In the genomic region with DNA sequence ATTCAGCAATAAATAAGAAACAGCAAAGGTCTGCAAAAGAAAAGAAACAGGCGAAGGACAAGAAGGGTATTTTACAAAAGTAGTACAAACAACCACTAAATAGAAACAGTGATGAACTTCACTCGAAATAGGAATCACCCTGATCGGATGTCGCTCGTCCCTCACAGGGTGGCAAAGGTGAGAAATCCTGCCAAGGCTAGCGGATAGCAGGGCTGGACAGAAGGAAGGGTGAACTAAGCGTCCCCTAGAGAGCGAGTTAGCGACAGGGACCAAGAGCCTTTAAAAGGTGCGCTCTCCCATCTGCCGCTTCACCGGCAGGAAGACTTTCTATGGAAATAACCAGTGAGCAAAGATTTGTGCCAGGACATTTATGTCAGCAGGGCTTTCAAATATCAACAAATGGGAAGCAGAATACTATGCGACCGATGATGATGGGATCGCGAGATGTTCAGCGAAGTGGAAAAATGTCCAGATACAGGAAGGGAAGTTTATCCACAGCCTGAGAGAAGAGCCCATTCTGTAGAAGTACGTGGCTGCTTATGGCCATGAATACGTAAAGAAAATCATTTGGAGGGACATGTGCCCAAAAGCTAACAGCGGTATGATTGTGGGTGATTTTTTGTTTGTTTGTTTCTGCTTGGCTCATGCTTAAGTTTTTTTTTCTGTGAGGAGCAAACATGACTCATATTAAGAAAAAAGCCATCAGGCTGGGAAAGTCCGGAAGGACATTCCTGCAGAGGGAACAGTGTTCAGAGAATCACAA, we compare ENCODE assay signal across 12 cellular contexts. TPM values are rescaled to one million over a fixed set of nuclear protein-coding genes. Genes with fewer than 3 reads are reported as not detected.
DNase-seq lines count a peak whose midpoint lies in the region; ATAC-seq, FAIRE-seq and TF ChIP-seq lines count a peak whose summit lies in the region.
"Had no signal": no experiment of that assay in that cellular context is flagged by ENCODE, and none has a peak within 500 bp of the region (broad histone marks: within the 10 kb centered on the region; RNA-seq: fewer than 3 reads in every experiment).

No MANE protein-coding gene starts in this region.

- peak overlapping the region; percentile 23 for H3K9ac ChIP-seq in astrocyte (ENCODE audit: low read length)
- H3K9ac ChIP-seq in HepG2 (ENCODE audit: insufficient read depth, low read depth, low read length) = no peak overlapping the region
- H3K9ac ChIP-seq: neural progenitor cell had no signal

- TF ChIP-seq EP300 in stomach (IDR thresholded peaks at IDR 0.05) (no peak), HepG2 (IDR thresholded peaks at IDR 0.05; ENCODE audit: low read depth in 2 of 2, low read length in 2 of 2) (no peak), HepG2 (CRISPR knock-in tag; IDR thresholded peaks at IDR 0.05; ENCODE audit: borderline replicate concordance) (no peak)

- no peaks in the 10 kb centered on the region for H3K27me3 ChIP-seq in astrocyte (ENCODE audit: insufficient read depth, low read length)
- H3K27me3 ChIP-seq in stomach = no peaks in the 10 kb centered on the region
- no peaks in the 10 kb centered on the region for H3K27me3 ChIP-seq in dorsolateral prefrontal cortex
- no peaks in the 10 kb centered on the region for H3K27me3 ChIP-seq in HepG2 (ENCODE audit: control insufficient read depth in 1 of 2, insufficient read depth in 2 of 2, low read length in 2 of 2)
- H3K27me3 ChIP-seq: heart right ventricle, neural progenitor cell had no signal

- H3K4me1 Mint-ChIP-seq in astrocyte (ENCODE audit: low read depth, unreplicated experiment) = peaks cover 37% of the 10 kb centered on the region
- H3K4me1 Mint-ChIP-seq: neural progenitor cell had no signal

- H3K36me3 Mint-ChIP-seq in astrocyte (ENCODE audit: low read depth, unreplicated experiment) = peaks cover 17% of the 10 kb centered on the region

- H2AFZ ChIP-seq in astrocyte (ENCODE audit: low read depth, low read length) (no peak overlapping the region), HepG2 (ENCODE audit: low read length) (no peak overlapping the region)
- H2AFZ ChIP-seq: neural progenitor cell had no signal

- TF ChIP-seq POLR2A in stomach (IDR thresholded peaks at IDR 0.05) (no peak), HepG2 (IDR thresholded peaks at IDR 0.05; ENCODE audit: insufficient read depth in 1 of 2, low read depth in 2 of 2, low read length in 2 of 2) (no peak)

- TF ChIP-seq RAD21 in HepG2 (CRISPR knock-in tag; IDR thresholded peaks at IDR 0.05) = no peak

- H3K4me3 ChIP-seq in astrocyte (ENCODE audit: insufficient read depth, low read depth, low read length) = no peak overlapping the region
- H3K4me3 ChIP-seq in stomach = no peak overlapping the region
- H3K4me3 ChIP-seq in dorsolateral prefrontal cortex = no peak overlapping the region
- H3K4me3 ChIP-seq in HepG2 (replicated peaks in 1 of 3; ENCODE audit: insufficient read depth in 1 of 3, low read depth in 2 of 3, low read length in 3 of 3) = no peak overlapping the region
- H3K4me3 ChIP-seq: heart right ventricle, neural progenitor cell had no signal

- H3K36me3 ChIP-seq in astrocyte (ENCODE audit: insufficient read depth, low read length) = peaks cover 16% of the 10 kb centered on the region
- peaks cover 47 to 98% (median 96%) of the 10 kb centered on the region in 4 donors for H3K36me3 ChIP-seq in stomach
- H3K36me3 ChIP-seq in HepG2 (replicated peaks in 1 of 2; ENCODE audit: control insufficient read depth in 1 of 2, insufficient read depth in 2 of 2, low read length in 2 of 2) = peaks cover 55 to 91% of the 10 kb centered on the region in 2 experiments

- H3K27ac ChIP-seq in astrocyte (ENCODE audit: low read depth, low read length) (peak overlapping the region; percentile 45), stomach (peak overlapping the region in 4 of 5 donors; percentile 8 to 62 (median 37)), dorsolateral prefrontal cortex (peak overlapping the region in 13 of 59 donors; percentile 4 to 52 (median 30)), HepG2 (ENCODE audit: extremely low read length, insufficient read depth, low read length) (no peak overlapping the region)
- H3K27ac ChIP-seq: neural progenitor cell had no signal

- H3K9me3 Mint-ChIP-seq in astrocyte (ENCODE audit: unreplicated experiment) = no peaks in the 10 kb centered on the region
- H3K9me3 Mint-ChIP-seq: neural progenitor cell had no signal

- FAIRE-seq in astrocyte (lab: Jason Lieb, UNC) (peak; percentile 67), HepG2 (lab: Jason Lieb, UNC) (no peak)

- no TSS peak for BruUV-seq in HepG2 (replicated peaks; lab: Mats Ljungman, UMichigan)

- intact Hi-C loops in stomach (cut with DNase I; ENCODE audit: low total_unique reads) = no loop called here
- intact Hi-C loops in dorsolateral prefrontal cortex (cut with DNase I) = no loop called here
- intact Hi-C loops in HepG2 (cut with micrococcal nuclease; ENCODE audit: unreplicated experiment) = no loop called here

- peaks cover 96% of the 10 kb centered on the region for H4K20me1 ChIP-seq in astrocyte (ENCODE audit: insufficient read depth, low read length)
- H4K20me1 ChIP-seq in HepG2 (ENCODE audit: insufficient read depth, low read length) = peaks cover 12% of the 10 kb centered on the region

- DNase-seq in GM04504 (ENCODE audit: low read depth) (peak; percentile 33), astrocyte (ENCODE audit: low read depth) (peak; percentile 70), glomerular endothelial cell (ENCODE audit: extremely low read depth, low read depth, low spot score) (peak; percentile 27), stomach (no peak), dorsolateral prefrontal cortex (no peak), HepG2 (ENCODE audit: low spot score) (no peak), T-helper 2 cell (no peak)
- DNase-seq: activated CD4-positive, alpha-beta T cell treated with anti-CD3 and anti-CD28 coated beads, Interleukin-2, amount 50 U/mL, for 1 hour; heart right ventricle had no signal

- no peaks in the 10 kb centered on the region for H3K27me3 Mint-ChIP-seq in astrocyte (ENCODE audit: low read depth, unreplicated experiment)
- H3K27me3 Mint-ChIP-seq: activated naive CD8-positive, alpha-beta T cell had no signal

- POLR2A ChIA-PET in HepG2 (lab: Yijun Ruan, JAX) = no interaction called here

- TF ChIP-seq CTCF in astrocyte (IDR thresholded peaks at IDR 0.05; ENCODE audit: insufficient read depth, low read depth, low read length) (no peak), stomach (IDR thresholded peaks at IDR 0.05) (no peak), dorsolateral prefrontal cortex (IDR thresholded peaks at IDR 0.05 in 54 of 56, conservative IDR thresholded peaks at IDR 0.05 in 2 of 56; ENCODE audit: low read depth in 1 of 56, partially characterized antibody in 56 of 56) (no peak), HepG2 (CRISPR knock-in tag; IDR thresholded peaks at IDR 0.05) (no peak)

- ATAC-seq in HepG2 = no peak
- no peak for ATAC-seq in activated CD4-positive, CD25-positive, alpha-beta regulatory T cell treated with anti-CD3 and anti-CD28 coated beads, Interleukin-2, amount 50 U/mL, for 24 hours

- H3K4me1 ChIP-seq in astrocyte (ENCODE audit: insufficient read depth, low read length) = peaks cover 31% of the 10 kb centered on the region
- H3K4me1 ChIP-seq in stomach = peaks cover 21 to 39% (median 34%) of the 10 kb centered on the region in 4 donors
- no peaks in the 10 kb centered on the region for H3K4me1 ChIP-seq in HepG2 (ENCODE audit: insufficient read depth, low read length)
- H3K4me1 ChIP-seq: neural progenitor cell had no signal

- peaks cover 81% of the 10 kb centered on the region for H3K79me2 ChIP-seq in astrocyte (ENCODE audit: insufficient read depth, low read length)
- peaks cover 18% of the 10 kb centered on the region for H3K79me2 ChIP-seq in HepG2 (ENCODE audit: insufficient read depth, low read length)

- in situ Hi-C loops in HepG2 (cut with HindIII; ENCODE audit: extremely low pct_ligation_motif_present, low pct_unique_long_range_greater_than_20kb) = no loop called here

- H3K9me3 ChIP-seq in astrocyte (ENCODE audit: insufficient read depth, low read depth, low read length) (no peaks in the 10 kb centered on the region), stomach (no peaks in the 10 kb centered on the region), HepG2 (ENCODE audit: low read length) (no peaks in the 10 kb centered on the region)
- H3K9me3 ChIP-seq: heart right ventricle had no signal

- 62 to 80% (median 73%) methylated on average over 21 of the region's 21 CpGs for WGBS in stomach, 5 donors
- WGBS in HepG2 (ENCODE audit: low lambda C conversion rate) = 96% methylated on average over 21 of the region's 21 CpGs

- H3K4me2 ChIP-seq in astrocyte (ENCODE audit: low read length) (peak overlapping the region; percentile 60), HepG2 (ENCODE audit: low read depth, low read length) (no peak overlapping the region)
- H3K4me2 ChIP-seq: neural progenitor cell had no signal

- peak overlapping the region; percentile 84 for H3K27ac Mint-ChIP-seq in astrocyte (ENCODE audit: unreplicated experiment)
- H3K27ac Mint-ChIP-seq: activated naive CD8-positive, alpha-beta T cell; neural progenitor cell had no signal

- CTCF ChIA-PET in HepG2 (lab: Yijun Ruan, JAX; ENCODE audit: low intra/inter-chr PET ratio, low total read pairs) = no interaction called here

- peak overlapping the region; percentile 45 for H3K4me3 Mint-ChIP-seq in astrocyte (ENCODE audit: unreplicated experiment)
- H3K4me3 Mint-ChIP-seq: activated naive CD8-positive, alpha-beta T cell had no signal

RNA-seq across cellular contexts. Expression of a gene that starts 18.9 kb away (rescaled TPM):
- 107 TPM in 2 replicates for total RNA-seq in astrocyte
- 57.1 and 76.3 TPM in 2 replicates for total RNA-seq in glomerular endothelial cell
- total RNA-seq in stomach = 10 to 100 TPM; 11.2 to 50.2 (median 20.2) TPM
- polyA plus RNA-seq in stomach = 10 to 100 TPM; 14.7 to 25.4 (median 18.5) TPM
- total RNA-seq in dorsolateral prefrontal cortex = 10 to 100 TPM; 43.9 to 65.7 (median 53.2) TPM
- total RNA-seq in HepG2 (2016; rRNA removed; fragmentation: Illumina TruSeq; extraction: Trizol) = 38.4 and 58.2 TPM in 2 replicates
- total RNA-seq in HepG2 (2016; cell fraction: cytosol; rRNA removed; fragmentation: Illumina TruSeq; extraction: Trizol; ENCODE audit: low read depth) = 8.6 and 10.0 TPM in 2 replicates
- 41.2 and 51.9 TPM in 2 replicates for total RNA-seq in HepG2 (2016; cell fraction: insoluble cytoplasmic fraction; rRNA removed; fragmentation: Illumina TruSeq; extraction: Trizol)
- 24.1 and 24.3 TPM in 2 replicates for total RNA-seq in HepG2 (2016; cell fraction: membrane; rRNA removed; fragmentation: Illumina TruSeq; extraction: Trizol)
- total RNA-seq in HepG2 (2016; cell fraction: nucleus; rRNA removed; fragmentation: Illumina TruSeq; extraction: Trizol) = 22.6 and 27.5 TPM in 2 replicates
- 25.6 and 27.9 TPM in 2 replicates for polyA plus RNA-seq in HepG2 (2011; rRNA removed)
- polyA plus RNA-seq in HepG2 (2011; cell fraction: cytosol; rRNA removed) = 35.9 and 37.1 TPM in 2 replicates
- 16.7 and 17.2 TPM in 2 replicates for polyA plus RNA-seq in HepG2 (2011; cell fraction: nucleus; rRNA removed)
- polyA plus RNA-seq in HepG2 (2012) = 37.6 and 45.7 TPM in 2 replicates
- 16.8 and 20.9 TPM in 2 replicates for polyA plus RNA-seq in HepG2 (2016; cell fraction: cytosol; fragmentation: Illumina TruSeq; extraction: Trizol; ENCODE audit: low read depth)
- 86.4 and 99.7 TPM in 2 replicates for polyA plus RNA-seq in HepG2 (2016; cell fraction: insoluble cytoplasmic fraction; fragmentation: Illumina TruSeq; extraction: Trizol; ENCODE audit: low read depth)
- 22.9 and 27.5 TPM in 2 replicates for polyA plus RNA-seq in HepG2 (2016; cell fraction: membrane; fragmentation: Illumina TruSeq; extraction: Trizol; ENCODE audit: low read depth)
- polyA plus RNA-seq in HepG2 (2016; cell fraction: nucleus; fragmentation: Illumina TruSeq; extraction: Trizol; ENCODE audit: insufficient read depth, low read depth) = 51.0 and 52.2 TPM in 2 replicates
- 35.9 and 54.6 TPM in 2 replicates for polyA minus RNA-seq in HepG2 (2011; rRNA and poly(A)+ RNA removed; ENCODE audit: low replicate concordance)
- 26.8 and 28.9 TPM in 2 replicates for polyA minus RNA-seq in HepG2 (2011; cell fraction: cytosol; rRNA and poly(A)+ RNA removed)
- polyA minus RNA-seq in HepG2 (2011; cell fraction: nucleus; rRNA and poly(A)+ RNA removed) = 7.3 and 10.2 TPM in 2 replicates

RNA-seq across cellular contexts. Expression of a gene that starts 43.0 kb away (rescaled TPM):
- total RNA-seq in astrocyte (60.5 and 71.1 TPM in 2 replicates), glomerular endothelial cell (58.4 and 63.6 TPM in 2 replicates), stomach (100 to 1,000 TPM in 2 of 5 donors, 10 to 100 TPM in 3; 41.0 to 123 (median 88.1) TPM), dorsolateral prefrontal cortex (100 to 1,000 TPM in 1 of 120 experiments, 10 to 100 TPM in 119; 34.5 to 109 (median 53.7) TPM), HepG2 (2016; rRNA removed; fragmentation: Illumina TruSeq; extraction: Trizol) (71.5 and 72.6 TPM in 2 replicates)
- polyA plus RNA-seq in stomach (10 to 100 TPM; 44.6 to 55.9 (median 49.4) TPM), HepG2 (2011; rRNA removed) (42.9 and 49.4 TPM in 2 replicates)
- 23.8 and 25.0 TPM in 2 replicates for total RNA-seq in HepG2 (2016; cell fraction: cytosol; rRNA removed; fragmentation: Illumina TruSeq; extraction: Trizol; ENCODE audit: low read depth)
- total RNA-seq in HepG2 (2016; cell fraction: insoluble cytoplasmic fraction; rRNA removed; fragmentation: Illumina TruSeq; extraction: Trizol) = 59.2 and 70.8 TPM in 2 replicates
- 31.0 and 35.7 TPM in 2 replicates for total RNA-seq in HepG2 (2016; cell fraction: membrane; rRNA removed; fragmentation: Illumina TruSeq; extraction: Trizol)
- total RNA-seq in HepG2 (2016; cell fraction: nucleus; rRNA removed; fragmentation: Illumina TruSeq; extraction: Trizol) = 41.7 and 54.7 TPM in 2 replicates
- 40.3 and 70.3 TPM in 2 replicates for polyA plus RNA-seq in HepG2 (2011; cell fraction: cytosol; rRNA removed)
- polyA plus RNA-seq in HepG2 (2011; cell fraction: nucleus; rRNA removed) = 178 and 215 TPM in 2 replicates
- polyA plus RNA-seq in HepG2 (2012) = 41.7 and 52.2 TPM in 2 replicates
- 15.4 and 19.2 TPM in 2 replicates for polyA plus RNA-seq in HepG2 (2016; cell fraction: cytosol; fragmentation: Illumina TruSeq; extraction: Trizol; ENCODE audit: low read depth)
- polyA plus RNA-seq in HepG2 (2016; cell fraction: insoluble cytoplasmic fraction; fragmentation: Illumina TruSeq; extraction: Trizol; ENCODE audit: low read depth) = 61.4 and 63.3 TPM in 2 replicates
- 24.0 and 26.3 TPM in 2 replicates for polyA plus RNA-seq in HepG2 (2016; cell fraction: membrane; fragmentation: Illumina TruSeq; extraction: Trizol; ENCODE audit: low read depth)
- polyA plus RNA-seq in HepG2 (2016; cell fraction: nucleus; fragmentation: Illumina TruSeq; extraction: Trizol; ENCODE audit: insufficient read depth, low read depth) = 95.7 and 103 TPM in 2 replicates
- 45.9 and 52.0 TPM in 2 replicates for polyA minus RNA-seq in HepG2 (2011; rRNA and poly(A)+ RNA removed; ENCODE audit: low replicate concordance)
- 25.5 and 34.2 TPM in 2 replicates for polyA minus RNA-seq in HepG2 (2011; cell fraction: cytosol; rRNA and poly(A)+ RNA removed)
- polyA minus RNA-seq in HepG2 (2011; cell fraction: nucleus; rRNA and poly(A)+ RNA removed) = 41.6 and 45.6 TPM in 2 replicates

Comparison
In these comparisons a context has a peak if more than half of its experiments do, and no peak if none do; other contexts are left out.
1. DNase-seq: peak in GM04504 (single experiment), astrocyte (single experiment) and glomerular endothelial cell (single experiment); none in stomach (single experiment), dorsolateral prefrontal cortex (0 of 10), HepG2 (single experiment) and T-helper 2 cell (0 of 5).